ENCODE assay signal across 29 cellular contexts in the genomic region with DNA sequence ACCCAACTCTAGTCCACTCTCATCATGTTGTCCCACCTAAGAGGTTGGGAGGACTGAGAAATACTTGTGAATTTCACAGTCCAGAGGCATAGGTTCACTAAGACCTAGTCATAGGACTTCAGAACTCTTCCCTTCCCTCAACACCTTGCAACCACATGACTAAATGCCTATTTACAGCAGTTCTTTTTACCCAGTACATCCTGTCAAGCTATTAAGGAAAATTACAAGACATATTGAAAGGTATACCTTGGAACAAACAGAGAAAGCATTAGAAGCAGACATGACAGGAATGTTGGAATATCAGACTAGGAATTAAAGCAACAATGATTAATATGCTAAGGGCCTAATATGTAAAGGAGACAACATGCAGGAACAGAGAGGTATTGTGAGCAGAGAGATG.
"Had no signal": no experiment of that assay in that cellular context is flagged by ENCODE, and none has a peak within 500 bp of the region (broad histone marks: within the 10 kb centered on the region; RNA-seq: fewer than 3 reads in every experiment).

No MANE protein-coding gene starts in this region.

- H3K27ac Mint-ChIP-seq: naive thymus-derived CD4-positive, alpha-beta T cell; natural killer cell; nephron; progenitor cell of endocrine pancreas; stimulated activated effector memory CD8-positive, alpha-beta T cell treated with anti-CD3 and anti-CD28 coated beads, Interleukin-12 subunit alpha, Interleukin-12 subunit beta, amount 100 ng/mL, for 72 hours; stimulated activated naive B cell treated with anti-CD40 and anti-IgM and Interleukin-4, amounts not matched to agents 10 μg/mL and 1 μg/mL and 100 μg/mL, for 72 hours; stimulated activated naive CD8-positive, alpha-beta T cell treated with anti-CD3 and anti-CD28 coated beads, Interleukin-15, Interleukin-2, amounts not matched to agents 100 ng/mL and 50 ng/mL, for 24 hours had no signal

- H3K27me3 ChIP-seq: ovary, right lobe of liver, sigmoid colon, stomach, tibial artery, transverse colon, upper lobe of left lung, vagina had no signal

- H3K4me1 ChIP-seq: parathyroid adenoma, psoas muscle, right lobe of liver, tibial artery, transverse colon, upper lobe of left lung, vagina had no signal

- H2AFZ ChIP-seq: parathyroid adenoma had no signal

- H3K4me3 ChIP-seq: ovary, psoas muscle, right lobe of liver, sigmoid colon, stomach, thoracic aorta, tibial artery, transverse colon, upper lobe of left lung, vagina had no signal

- ATAC-seq: naive thymus-derived CD4-positive, alpha-beta T cell; natural killer cell; psoas muscle; right cardiac atrium; right lobe of liver; stimulated activated effector memory CD8-positive, alpha-beta T cell treated with anti-CD3 and anti-CD28 coated beads, Interleukin-12 subunit alpha, Interleukin-12 subunit beta, amount 100 ng/mL, for 72 hours; stimulated activated naive B cell treated with anti-CD40 and anti-IgM and Interleukin-4, amounts not matched to agents 10 μg/mL and 1 μg/mL and 100 μg/mL, for 72 hours had no signal

- H3K4me3 Mint-ChIP-seq: naive thymus-derived CD4-positive, alpha-beta T cell; natural killer cell; nephron; neural crest cell; stimulated activated effector memory CD8-positive, alpha-beta T cell treated with anti-CD3 and anti-CD28 coated beads, Interleukin-12 subunit alpha, Interleukin-12 subunit beta, amount 100 ng/mL, for 72 hours; stimulated activated naive B cell treated with anti-CD40 and anti-IgM and Interleukin-4, amounts not matched to agents 10 μg/mL and 1 μg/mL and 100 μg/mL, for 72 hours; stimulated activated naive CD8-positive, alpha-beta T cell treated with anti-CD3 and anti-CD28 coated beads, Interleukin-15, Interleukin-2, amounts not matched to agents 100 ng/mL and 50 ng/mL, for 24 hours had no signal

- H3K36me3 ChIP-seq: ovary, right lobe of liver, sigmoid colon, stomach, thoracic aorta, tibial artery, transverse colon, upper lobe of left lung, vagina had no signal

- H3K27me3 Mint-ChIP-seq: naive thymus-derived CD4-positive, alpha-beta T cell; progenitor cell of endocrine pancreas; stimulated activated naive B cell treated with anti-CD40 and anti-IgM and Interleukin-4, amounts not matched to agents 10 μg/mL and 1 μg/mL and 100 μg/mL, for 72 hours; stimulated activated naive CD8-positive, alpha-beta T cell treated with anti-CD3 and anti-CD28 coated beads, Interleukin-15, Interleukin-2, amounts not matched to agents 100 ng/mL and 50 ng/mL, for 24 hours had no signal

- H3K9ac ChIP-seq: parathyroid adenoma had no signal

- H3K4me1 Mint-ChIP-seq: naive thymus-derived CD4-positive, alpha-beta T cell; natural killer cell; neural crest cell; stimulated activated effector memory CD8-positive, alpha-beta T cell treated with anti-CD3 and anti-CD28 coated beads, Interleukin-12 subunit alpha, Interleukin-12 subunit beta, amount 100 ng/mL, for 72 hours; stimulated activated naive B cell treated with anti-CD40 and anti-IgM and Interleukin-4, amounts not matched to agents 10 μg/mL and 1 μg/mL and 100 μg/mL, for 72 hours had no signal

- H3K9me3 ChIP-seq: ovary, psoas muscle, right lobe of liver, sigmoid colon, stomach, thoracic aorta, tibial artery, transverse colon, upper lobe of left lung, vagina had no signal

- DNase-seq: naive thymus-derived CD4-positive, alpha-beta T cell; natural killer cell; occipital lobe; ovary; posterior cingulate gyrus; psoas muscle; right cardiac atrium; right lobe of liver; sigmoid colon; small intestine; stimulated activated CD4-positive, alpha-beta T cell treated with anti-CD3 and anti-CD28 coated beads, Interleukin-15, amount 100 ng/mL, for 24 hours; stimulated activated CD4-positive, alpha-beta T cell treated with anti-CD3 and anti-CD28 coated beads, Interleukin-2, amount 100 ng/mL, for 24 hours; stimulated activated CD4-positive, alpha-beta T cell treated with anti-CD3 and anti-CD28 coated beads, Interleukin-2, amount 100 ng/mL, for 48 hours; stimulated activated CD4-positive, alpha-beta T cell treated with anti-CD3 and anti-CD28 coated beads, Interleukin-4, amount 100 ng/mL, for 24 hours; stimulated activated naive B cell treated with anti-CD40 and anti-IgM and Interleukin-4, amounts not matched to agents 10 μg/mL and 1 μg/mL and 100 μg/mL, for 72 hours; stimulated activated naive CD4-positive, alpha-beta T cell treated with Interleukin-2 at 50 U/mL for 16 hours; stomach; tibial artery; transverse colon; upper lobe of left lung had no signal

- H3K79me2 ChIP-seq: parathyroid adenoma had no signal

- H3K27ac ChIP-seq: ovary, parathyroid adenoma, psoas muscle, right lobe of liver, stomach, thoracic aorta, tibial artery, transverse colon, upper lobe of left lung, vagina had no signal

- FAIRE-seq: small intestine, urothelium cell line had no signal

- H3K36me3 Mint-ChIP-seq: naive thymus-derived CD4-positive, alpha-beta T cell; natural killer cell; stimulated activated effector memory CD8-positive, alpha-beta T cell treated with anti-CD3 and anti-CD28 coated beads, Interleukin-12 subunit alpha, Interleukin-12 subunit beta, amount 100 ng/mL, for 72 hours; stimulated activated naive B cell treated with anti-CD40 and anti-IgM and Interleukin-4, amounts not matched to agents 10 μg/mL and 1 μg/mL and 100 μg/mL, for 72 hours had no signal
